In genomic region chr2:230849633-230850357, GRCh38 we compare ENCODE assay signal across 9 cellular contexts. TPM values are rescaled to one million over a fixed set of nuclear protein-coding genes. Genes with fewer than 3 reads are reported as not detected.
DNase-seq lines count a peak whose midpoint lies in the region; ATAC-seq and TF ChIP-seq lines count a peak whose summit lies in the region.
"Had no signal": no experiment of that assay in that cellular context is flagged by ENCODE, and none has a peak within 500 bp of the region (broad histone marks: within the 10 kb centered on the region; RNA-seq: fewer than 3 reads in every experiment).

No MANE protein-coding gene starts in this region.

- H3K4me3 Mint-ChIP-seq in H9 (no peak overlapping the region; a peak in 1 of 5 replicates), natural killer cell (no peak overlapping the region)
- no peak overlapping the region for H3K4me3 Mint-ChIP-seq in central memory CD8-positive, alpha-beta T cell
- H3K4me3 Mint-ChIP-seq: dendritic cell treated with granulocyte-macrophage colony-stimulating factor and Interleukin-4, amounts not matched to agents 40 ng/mL and 50 ng/mL, for 4 days had no signal

- no peak overlapping the region for H3K14ac ChIP-seq in H9 (ENCODE audit: insufficient read depth, low read length)

- H3T11ph ChIP-seq in H9 (ENCODE audit: low read length), result no peak overlapping the region

- H2BK20ac ChIP-seq in H9 (ENCODE audit: low read depth, low read length, poor library complexity, severe bottlenecking), result no peak overlapping the region

- ATAC-seq in central memory CD8-positive, alpha-beta T cell (replicated peaks; ENCODE audit: extremely low read depth, poor library complexity, severe bottlenecking), result no peak
- peak; percentile 40 to 65 (median 60) for ATAC-seq in natural killer cell
- no peak for ATAC-seq in HG02938 (IDR thresholded peaks at IDR 0.05; ENCODE audit: unreplicated experiment)

- H3K27me3 ChIP-seq in H9 (ENCODE audit: insufficient read depth, low read length), result no peaks in the 10 kb centered on the region
- H3K27me3 ChIP-seq in stomach, result peaks cover 0 to 28% (median 5%) of the 10 kb centered on the region in 3 donors

- H4K5ac ChIP-seq in H9 (ENCODE audit: insufficient read length, low read depth, low read length), result no peak overlapping the region

- H4K20me1 ChIP-seq in H9 (ENCODE audit: control insufficient read depth, insufficient read depth, insufficient read length), result no peaks in the 10 kb centered on the region

- H3K9ac ChIP-seq in H9 (ENCODE audit: extremely low read depth, insufficient read length, low read length), result no peak overlapping the region

- no peak overlapping the region for H2BK5ac ChIP-seq in H9 (ENCODE audit: insufficient read length, low read length)

- no peaks in the 10 kb centered on the region for H3K36me3 ChIP-seq in stomach

- no peaks in the 10 kb centered on the region for H3K79me2 ChIP-seq in H9 (ENCODE audit: insufficient read depth, low read length)

- H3K27ac Mint-ChIP-seq in H9, result no peak overlapping the region
- H3K27ac Mint-ChIP-seq in central memory CD8-positive, alpha-beta T cell (ENCODE audit: low read depth), result no peak overlapping the region
- H3K27ac Mint-ChIP-seq in natural killer cell, result no peak overlapping the region
- H3K27ac Mint-ChIP-seq: dendritic cell treated with granulocyte-macrophage colony-stimulating factor and Interleukin-4, amounts not matched to agents 40 ng/mL and 50 ng/mL, for 4 days had no signal

- no peak overlapping the region for H3K4me2 ChIP-seq in H9 (ENCODE audit: insufficient read depth, insufficient read length, low read length)

- no peak overlapping the region for H3K4me3 ChIP-seq in stomach

- TF ChIP-seq CTCF in 22Rv1 (IDR thresholded peaks at IDR 0.05), result peak; percentile 95
- peak; percentile 99 for TF ChIP-seq CTCF in H9 (conservative IDR thresholded peaks at IDR 0.05)
- TF ChIP-seq CTCF in natural killer cell (IDR thresholded peaks at IDR 0.05), result peak; percentile 94
- peak in 5 of 7 experiments; percentile 50 to 93 (median 85) for TF ChIP-seq CTCF in stomach (IDR thresholded peaks at IDR 0.05)

- H2AK5ac ChIP-seq in H9 (ENCODE audit: insufficient read length, low read length), result no peak overlapping the region

- no peak overlapping the region for H3K56ac ChIP-seq in H9 (ENCODE audit: insufficient read length, low read depth, low read length)

- no peak for TF ChIP-seq EP300 in stomach (IDR thresholded peaks at IDR 0.05)

- peaks cover 28% of the 10 kb centered on the region for H3K27me3 Mint-ChIP-seq in H9 (ENCODE audit: low read depth)
- peaks cover 67% of the 10 kb centered on the region for H3K27me3 Mint-ChIP-seq in central memory CD8-positive, alpha-beta T cell
- peaks cover 57 to 88% of the 10 kb centered on the region in 2 donors for H3K27me3 Mint-ChIP-seq in natural killer cell (ENCODE audit: low read depth in 2 of 2)

- no peak overlapping the region for H3K18ac ChIP-seq in H9 (ENCODE audit: insufficient read length, low read depth, low read length)

- DNase-seq in H9 (peak; percentile 94), natural killer cell (peak; percentile 74), stomach (peak; percentile 72), GF-D8 (lab: John Stamatoyannopoulos, UW) (no peak)
- peak; percentile 52 for DNase-seq in activated CD4-positive, alpha-beta T cell treated with anti-CD3 and anti-CD28 coated beads for 1 hour
- DNase-seq in central memory CD8-positive, alpha-beta T cell (ENCODE audit: low spot score in 2 of 2), result peak; percentile 49 to 67

- H4K8ac ChIP-seq in H9 (replicated peaks; ENCODE audit: insufficient read length, low read depth, low read length), result no peak overlapping the region

- no peak overlapping the region for H4K91ac ChIP-seq in H9 (ENCODE audit: insufficient read length, low read depth, low read length)

- H3K4me1 ChIP-seq in H9 (ENCODE audit: insufficient read depth, low read length), result no peaks in the 10 kb centered on the region; the same call in 1 of the 2 replicates
- peaks cover 0 to 9% (median 7%) of the 10 kb centered on the region in 4 donors for H3K4me1 ChIP-seq in stomach

- peaks cover 0 to 5% (median 0%) of the 10 kb centered on the region in 3 experiments; a peak in 2 of 7 replicates for H3K36me3 Mint-ChIP-seq in H9 (ENCODE audit: insufficient read depth in 1 of 3, low read depth in 3 of 3)
- H3K36me3 Mint-ChIP-seq in central memory CD8-positive, alpha-beta T cell (ENCODE audit: insufficient read depth), result peaks cover 4% of the 10 kb centered on the region
- no peaks in the 10 kb centered on the region for H3K36me3 Mint-ChIP-seq in natural killer cell

- no peaks in the 10 kb centered on the region for H3K9me3 ChIP-seq in H9 (ENCODE audit: control insufficient read depth, low read depth, low read length)
- H3K9me3 ChIP-seq in stomach, result peaks cover 0 to 4% (median 0%) of the 10 kb centered on the region in 4 donors

- H3K23ac ChIP-seq in H9 (ENCODE audit: insufficient read length, low read depth, low read length), result no peak overlapping the region

- intact Hi-C loops in natural killer cell (cut with micrococcal nuclease), result no loop called here
- intact Hi-C loops in stomach (cut with DNase I; ENCODE audit: low total_unique reads), result loop anchor here (10.0 kb wide), 1 partner anchor 65 kb away; no protein-coding TSS in a partner anchor

- peak overlapping the region; percentile 65 for H2AFZ ChIP-seq in H9 (ENCODE audit: low read length)

- H2BK120ac ChIP-seq in H9 (ENCODE audit: low read depth, low read length, poor library complexity, severe bottlenecking), result no peak overlapping the region

- H3K4me1 Mint-ChIP-seq in H9, result peaks cover 5 to 19% of the 10 kb centered on the region in 2 experiments
- H3K4me1 Mint-ChIP-seq in central memory CD8-positive, alpha-beta T cell, result peaks cover 11% of the 10 kb centered on the region
- peaks cover 10 to 13% of the 10 kb centered on the region in 2 donors for H3K4me1 Mint-ChIP-seq in natural killer cell

- H3K9me3 Mint-ChIP-seq in H9 (peaks cover 10% of the 10 kb centered on the region in 2 experiments), natural killer cell (no peaks in the 10 kb centered on the region)
- H3K9me3 Mint-ChIP-seq in central memory CD8-positive, alpha-beta T cell, result no peaks in the 10 kb centered on the region
- H3K9me3 Mint-ChIP-seq: dendritic cell treated with granulocyte-macrophage colony-stimulating factor and Interleukin-4, amounts not matched to agents 40 ng/mL and 50 ng/mL, for 4 days had no signal

- H3K23me2 ChIP-seq in H9 (ENCODE audit: insufficient read length, low read depth, low read length, poor library complexity, severe bottlenecking), result no peaks in the 10 kb centered on the region

- no peaks in the 10 kb centered on the region for H3K79me1 ChIP-seq in H9 (ENCODE audit: insufficient read depth, low read depth, low read length, poor library complexity, severe bottlenecking)

- H2BK15ac ChIP-seq in H9 (ENCODE audit: low read depth, low read length), result no peak overlapping the region

- no peak overlapping the region for H2BK12ac ChIP-seq in H9 (ENCODE audit: insufficient read length, low read depth, low read length)

- no peak overlapping the region for H3K27ac ChIP-seq in 22Rv1
- no peak overlapping the region for H3K27ac ChIP-seq in H9 (ENCODE audit: insufficient read length, low read depth, low read length)
- H3K27ac ChIP-seq in stomach, result no peak overlapping the region

- no peak overlapping the region for H3K4ac ChIP-seq in H9 (ENCODE audit: low read depth, low read length)

- TF ChIP-seq POLR2A in stomach (IDR thresholded peaks at IDR 0.05), result no peak

- no CpG with 5 or more reads among the region's 40 CpGs for WGBS in H9 (ENCODE audit: extremely low coverage, insufficient read length, low lambda C conversion rate)
- WGBS in stomach, 5 donors, result 57 to 70% (median 64%) methylated on average over 40 of the region's 40 CpGs

RNA-seq across cellular contexts. Expression of gene ITM2C, which starts 14.9 kb away (rescaled TPM):
- total RNA-seq in H9 (2021) (297 and 302 TPM in 2 replicates), natural killer cell (10 to 100 TPM in 1 of 3 donors, 1 to 10 TPM in 2; 4.7 to 36.3 (median 5.1) TPM), stomach (1,000 to 10,000 TPM in 1 of 5 donors, 100 to 1,000 TPM in 2, 10 to 100 TPM in 2; 35.6 to 1,030 (median 105) TPM)
- 10 to 100 TPM; 26.9 to 40.8 (median 32.2) TPM for polyA plus RNA-seq in stomach

Comparison
In these comparisons a context has a peak if more than half of its experiments do, and no peak if none do; other contexts are left out.
1. ATAC-seq: peak in natural killer cell (3 of 3); none in central memory CD8-positive, alpha-beta T cell (single experiment) and HG02938 (single experiment).
2. Peak in every context shown above with its lines, with median percentiles within 50 percentile points of each other: CTCF ChIP-seq.